Comparison of ENCODE assay signal across 1 cellular context in the genomic region with DNA sequence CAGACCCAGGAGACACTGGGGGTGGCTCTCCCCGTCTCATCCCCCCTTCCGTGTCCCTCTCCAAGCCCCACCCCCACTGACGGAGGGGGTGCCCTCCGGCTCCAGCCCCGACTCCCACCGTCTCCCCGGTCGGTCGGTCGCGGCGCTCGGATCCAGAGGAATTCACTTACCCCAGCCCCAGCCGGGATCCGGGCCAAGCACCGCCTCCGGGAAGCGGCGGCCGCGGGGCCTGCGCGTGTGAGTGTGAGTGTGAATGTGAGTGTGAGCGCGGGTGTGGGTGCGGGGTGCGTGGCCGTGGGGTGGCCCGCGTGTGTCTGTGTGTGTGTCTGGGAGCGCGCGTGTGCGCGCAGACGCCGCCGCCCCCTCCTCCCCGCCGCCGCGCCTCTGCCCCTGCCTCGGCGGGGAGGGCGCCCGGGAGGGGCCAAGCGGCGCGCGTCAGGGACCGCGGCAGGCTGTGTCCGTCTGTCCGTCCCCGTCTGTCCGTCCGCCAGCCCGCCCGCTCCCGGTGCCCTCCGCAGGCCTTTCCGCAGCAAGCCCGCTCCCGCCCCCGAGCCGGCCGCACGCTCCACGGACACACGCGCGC.
TF ChIP-seq lines count a peak whose summit lies in the region.

A gene with protein sequence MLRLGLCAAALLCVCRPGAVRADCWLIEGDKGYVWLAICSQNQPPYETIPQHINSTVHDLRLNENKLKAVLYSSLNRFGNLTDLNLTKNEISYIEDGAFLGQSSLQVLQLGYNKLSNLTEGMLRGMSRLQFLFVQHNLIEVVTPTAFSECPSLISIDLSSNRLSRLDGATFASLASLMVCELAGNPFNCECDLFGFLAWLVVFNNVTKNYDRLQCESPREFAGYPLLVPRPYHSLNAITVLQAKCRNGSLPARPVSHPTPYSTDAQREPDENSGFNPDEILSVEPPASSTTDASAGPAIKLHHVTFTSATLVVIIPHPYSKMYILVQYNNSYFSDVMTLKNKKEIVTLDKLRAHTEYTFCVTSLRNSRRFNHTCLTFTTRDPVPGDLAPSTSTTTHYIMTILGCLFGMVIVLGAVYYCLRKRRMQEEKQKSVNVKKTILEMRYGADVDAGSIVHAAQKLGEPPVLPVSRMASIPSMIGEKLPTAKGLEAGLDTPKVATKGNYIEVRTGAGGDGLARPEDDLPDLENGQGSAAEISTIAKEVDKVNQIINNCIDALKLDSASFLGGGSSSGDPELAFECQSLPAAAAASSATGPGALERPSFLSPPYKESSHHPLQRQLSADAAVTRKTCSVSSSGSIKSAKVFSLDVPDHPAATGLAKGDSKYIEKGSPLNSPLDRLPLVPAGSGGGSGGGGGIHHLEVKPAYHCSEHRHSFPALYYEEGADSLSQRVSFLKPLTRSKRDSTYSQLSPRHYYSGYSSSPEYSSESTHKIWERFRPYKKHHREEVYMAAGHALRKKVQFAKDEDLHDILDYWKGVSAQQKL (minus strand): TSS at position 352 of the 583 bp plus-strand sequence. CDS start 51,945 bp downstream, outside the sequence.

TF ChIP-seq in HepG2, 621 proteins besides CTCF, POLR2A, EP300 and RAD21:
- TF ChIP-seq ZNF382 (CRISPR knock-in tag; IDR thresholded peaks at IDR 0.05; ENCODE audit: borderline replicate concordance): no peak
- no peak for TF ChIP-seq SOX5 (CRISPR knock-in tag; IDR thresholded peaks at IDR 0.05; ENCODE audit: borderline replicate concordance)
TF ChIP-seq in HepG2: peak in this region for 0.
